Comparison of ENCODE assay signal across 10 cellular contexts in genomic region chr17:45433136-45433535, GRCh38. TPM values are rescaled to one million over a fixed set of nuclear protein-coding genes. Genes with fewer than 3 reads are reported as not detected.
DNase-seq lines count a peak whose midpoint lies in the region; ATAC-seq and TF ChIP-seq lines count a peak whose summit lies in the region.
"Had no signal": no experiment of that assay in that cellular context is flagged by ENCODE, and none has a peak within 500 bp of the region (broad histone marks: within the 10 kb centered on the region; RNA-seq: fewer than 3 reads in every experiment).

No MANE protein-coding gene starts in this region.

- CTCF ChIA-PET in activated CD8-positive, alpha-beta memory T cell treated with anti-CD3 and anti-CD28 coated beads, Interleukin-2, amount 10 ng/mL, durations not matched to agents 7 days and 5 days (lab: Charles Lee), result no interaction called here
- CTCF ChIA-PET in activated CD8-positive, alpha-beta T cell treated with anti-CD3 and anti-CD28 coated beads, Interleukin-2, amount 10 ng/mL, durations not matched to agents 7 days and 5 days (lab: Charles Lee), result no interaction called here

- H3K36me3 Mint-ChIP-seq in activated CD8-positive, alpha-beta memory T cell treated with anti-CD3 and anti-CD28 coated beads, Interleukin-2, amount 10 ng/mL, durations not matched to agents 7 days and 5 days, result peaks cover 7% of the 10 kb centered on the region
- peaks cover 17% of the 10 kb centered on the region for H3K36me3 Mint-ChIP-seq in activated CD8-positive, alpha-beta T cell treated with anti-CD3 and anti-CD28 coated beads, Interleukin-2, amount 10 ng/mL, durations not matched to agents 7 days and 5 days (ENCODE audit: low read depth)

- no peaks in the 10 kb centered on the region for H3K27me3 Mint-ChIP-seq in activated CD8-positive, alpha-beta memory T cell treated with anti-CD3 and anti-CD28 coated beads, Interleukin-2, amount 10 ng/mL, durations not matched to agents 7 days and 5 days
- no peaks in the 10 kb centered on the region for H3K27me3 Mint-ChIP-seq in activated CD8-positive, alpha-beta T cell treated with anti-CD3 and anti-CD28 coated beads, Interleukin-2, amount 10 ng/mL, durations not matched to agents 7 days and 5 days (ENCODE audit: low read depth)

- no peaks in the 10 kb centered on the region for H3K9me3 ChIP-seq in tibial artery

- no peak overlapping the region for H3K27ac ChIP-seq in tibial artery

- peaks cover 0 to 57% of the 10 kb centered on the region in 2 donors for H3K27me3 ChIP-seq in tibial artery

- peaks cover 22% of the 10 kb centered on the region for H3K4me1 Mint-ChIP-seq in activated CD8-positive, alpha-beta memory T cell treated with anti-CD3 and anti-CD28 coated beads, Interleukin-2, amount 10 ng/mL, durations not matched to agents 7 days and 5 days
- peaks cover 32% of the 10 kb centered on the region for H3K4me1 Mint-ChIP-seq in activated CD8-positive, alpha-beta T cell treated with anti-CD3 and anti-CD28 coated beads, Interleukin-2, amount 10 ng/mL, durations not matched to agents 7 days and 5 days (ENCODE audit: low read depth)

- intact Hi-C loops in tibial artery (cut with DNase I; ENCODE audit: low total_unique reads), result no loop called here

- H3K4me3 Mint-ChIP-seq in activated CD8-positive, alpha-beta memory T cell treated with anti-CD3 and anti-CD28 coated beads, Interleukin-2, amount 10 ng/mL, durations not matched to agents 7 days and 5 days, result peak overlapping the region; percentile 39
- peak overlapping the region; percentile 68 for H3K4me3 Mint-ChIP-seq in activated CD8-positive, alpha-beta T cell treated with anti-CD3 and anti-CD28 coated beads, Interleukin-2, amount 10 ng/mL, durations not matched to agents 7 days and 5 days

- POLR2A ChIA-PET in activated CD8-positive, alpha-beta T cell treated with anti-CD3 and anti-CD28 coated beads, Interleukin-2, amount 10 ng/mL, durations not matched to agents 7 days and 5 days (lab: Charles Lee), result no interaction called here

- no peak for TF ChIP-seq CTCF in tibial artery (IDR thresholded peaks at IDR 0.05)

- H3K9me3 Mint-ChIP-seq in activated CD8-positive, alpha-beta memory T cell treated with anti-CD3 and anti-CD28 coated beads, Interleukin-2, amount 10 ng/mL, durations not matched to agents 7 days and 5 days (ENCODE audit: low read depth), result no peaks in the 10 kb centered on the region
- no peaks in the 10 kb centered on the region for H3K9me3 Mint-ChIP-seq in activated CD8-positive, alpha-beta T cell treated with anti-CD3 and anti-CD28 coated beads, Interleukin-2, amount 10 ng/mL, durations not matched to agents 7 days and 5 days (ENCODE audit: insufficient read depth)

- peaks cover 4 to 55% (median 43%) of the 10 kb centered on the region in 4 donors for H3K4me1 ChIP-seq in tibial artery

- H3K36me3 ChIP-seq in tibial artery, result peaks cover 24 to 41% (median 36%) of the 10 kb centered on the region in 3 donors

- H3K4me3 ChIP-seq in tibial artery, result peak overlapping the region; percentile 41 to 50

- no peak overlapping the region for H3K27ac Mint-ChIP-seq in activated CD8-positive, alpha-beta memory T cell treated with anti-CD3 and anti-CD28 coated beads, Interleukin-2, amount 10 ng/mL, durations not matched to agents 7 days and 5 days
- H3K27ac Mint-ChIP-seq in activated CD8-positive, alpha-beta T cell treated with anti-CD3 and anti-CD28 coated beads, Interleukin-2, amount 10 ng/mL, durations not matched to agents 7 days and 5 days, result peak overlapping the region; percentile 66

- no peak for DNase-seq in activated CD8-positive, alpha-beta memory T cell treated with anti-CD3 and anti-CD28 coated beads, Interleukin-2, amount 10 ng/mL, durations not matched to agents 7 days and 5 days
- no peak for DNase-seq in activated CD8-positive, alpha-beta memory T cell treated with anti-CD3 and anti-CD28 coated beads, Interleukin-2, amount 50 U/mL, for 4 hours
- DNase-seq in activated CD8-positive, alpha-beta T cell treated with anti-CD3 and anti-CD28 coated beads, Interleukin-2, amount 10 ng/mL, durations not matched to agents 7 days and 5 days, result no peak
- peak; percentile 83 for DNase-seq in islet precursor cell
- no peak for DNase-seq in tibial artery
- no peak for DNase-seq in inferior parietal cortex (ENCODE audit: extremely low spot score)
- DNase-seq in SHP77 treated with DMSO at 0.1 percent for 48 hours (lab: John Stamatoyannopoulos, UW), result no peak
- DNase-seq: cerebellar nuclear complex; stimulated activated CD4-positive, alpha-beta T cell treated with anti-CD3 and anti-CD28 coated beads, Interleukin-4, amount 100 ng/mL, for 1 hour had no signal

- ATAC-seq in activated CD8-positive, alpha-beta memory T cell treated with anti-CD3 and anti-CD28 coated beads, Interleukin-2, amount 10 ng/mL, durations not matched to agents 7 days and 5 days, result no peak
- ATAC-seq in activated CD8-positive, alpha-beta T cell treated with anti-CD3 and anti-CD28 coated beads, Interleukin-2, amount 10 ng/mL, durations not matched to agents 7 days and 5 days, result no peak
- no peak for ATAC-seq in HG02763 (IDR thresholded peaks at IDR 0.05; ENCODE audit: unreplicated experiment)

RNA-seq across cellular contexts. Expression of gene ARHGAP27, which starts 0.5 kb away (rescaled TPM):
- 100 to 1,000 TPM in 1 of 2 experiments, 10 to 100 TPM in 1; 79.5 to 104 TPM for total RNA-seq in activated CD8-positive, alpha-beta memory T cell treated with anti-CD3 and anti-CD28 coated beads, Interleukin-2, amount 10 ng/mL, durations not matched to agents 7 days and 5 days
- total RNA-seq in activated CD8-positive, alpha-beta T cell treated with anti-CD3 and anti-CD28 coated beads, Interleukin-2, amount 10 ng/mL, durations not matched to agents 7 days and 5 days, result 100 to 1,000 TPM; 100 to 106 TPM

RNA-seq across cellular contexts. Expression of gene PLEKHM1, which starts 57.4 kb away (rescaled TPM):
- total RNA-seq in activated CD8-positive, alpha-beta memory T cell treated with anti-CD3 and anti-CD28 coated beads, Interleukin-2, amount 10 ng/mL, durations not matched to agents 7 days and 5 days, result 10 to 100 TPM; 49.0 to 51.2 TPM
- 10 to 100 TPM; 50.5 to 52.7 TPM for total RNA-seq in activated CD8-positive, alpha-beta T cell treated with anti-CD3 and anti-CD28 coated beads, Interleukin-2, amount 10 ng/mL, durations not matched to agents 7 days and 5 days
